9 cellular contexts compared by ENCODE assay signal in the genomic region with DNA sequence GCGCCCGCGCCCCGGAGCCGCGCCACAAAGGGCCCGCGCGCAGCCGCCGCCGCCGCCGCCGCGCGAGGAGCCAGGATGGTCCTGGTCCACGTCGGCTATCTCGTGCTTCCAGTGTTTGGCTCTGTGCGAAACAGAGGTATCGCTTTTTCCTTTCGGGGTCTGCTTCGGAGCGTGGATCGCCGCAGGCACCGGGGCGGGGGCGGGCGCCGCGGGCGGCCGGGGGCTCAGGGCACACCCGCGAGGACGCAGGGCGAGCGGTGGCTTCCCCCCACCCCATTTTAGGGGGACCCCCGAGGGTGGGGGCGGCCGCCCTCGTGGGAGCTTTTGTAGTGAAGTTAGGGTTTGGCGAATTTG.
DNase-seq lines count a peak whose midpoint lies in the region; ATAC-seq lines count a peak whose summit lies in the region.
"Had no signal": no experiment of that assay in that cellular context is flagged by ENCODE, and none has a peak within 500 bp of the region (broad histone marks: within the 10 kb centered on the region; RNA-seq: fewer than 3 reads in every experiment).

No MANE protein-coding gene starts in this region.

- H3K9me3 ChIP-seq in HAP-1 = no peaks in the 10 kb centered on the region
- H3K9me3 ChIP-seq in T-helper 17 cell (ENCODE audit: control insufficient read depth, low read length, poor library complexity, severe bottlenecking) = no peaks in the 10 kb centered on the region
- H3K9me3 ChIP-seq in right cardiac atrium (ENCODE audit: control insufficient read depth, low read length) = no peaks in the 10 kb centered on the region

- H3K27ac ChIP-seq in right cardiac atrium (ENCODE audit: low read length) (no peak overlapping the region), skin epidermis (peak overlapping the region in 3 of 21 experiments; percentile 56 to 63 (median 63))

- whole genome bisulfite sequencing in right cardiac atrium = under 1% methylated on average over 45 of the region's 45 CpGs

- H3K27ac Mint-ChIP-seq in T-helper 17 cell = no peak overlapping the region

- in situ Hi-C loops in HAP-1 (cut with MboI; ENCODE audit: low sequenced_read_pairs) = no loop called here

- DNase-seq in HAP-1 (ENCODE audit: low spot score in 2 of 2) (no peak), T-helper 17 cell (no peak), right cardiac atrium (no peak), NOMO-1 treated with dmso at 0.1 percent for 144 hours (lab: John Stamatoyannopoulos, UW; ENCODE audit: unreplicated experiment) (no peak), iPS-NIHi7 (ENCODE audit: extremely low spot score) (no peak), NCI-H128 (lab: John Stamatoyannopoulos, UW; ENCODE audit: unreplicated experiment) (no peak)
- DNase-seq: NK-92 treated with Interleukin-12 subunit alpha and Interleukin-12 subunit beta, amount 100 ng/mL, for 24 hours had no signal

- H3K4me1 ChIP-seq in HAP-1 (no peaks in the 10 kb centered on the region), right cardiac atrium (ENCODE audit: control insufficient read depth, insufficient read depth, low read length) (no peaks in the 10 kb centered on the region)

- intact Hi-C loops in right cardiac atrium (cut with DNase I) = loop anchor here in 1 of 4 donors (10.0 kb wide), 1 partner anchor 81 kb away; no protein-coding TSS in a partner anchor

- H3K36me3 Mint-ChIP-seq in T-helper 17 cell (ENCODE audit: low read depth) = peaks cover 2% of the 10 kb centered on the region

- peak overlapping the region; percentile 89 for H3K4me3 Mint-ChIP-seq in T-helper 17 cell

- H3K4me3 ChIP-seq in HAP-1 = peak overlapping the region; percentile 37
- H3K4me3 ChIP-seq in right cardiac atrium (ENCODE audit: low read length) = peak overlapping the region; percentile 94
- peak overlapping the region; percentile 37 to 63 (median 47) for H3K4me3 ChIP-seq in skin epidermis

- peaks cover 37% of the 10 kb centered on the region for H3K4me1 Mint-ChIP-seq in T-helper 17 cell

- H3K36me3 ChIP-seq in HAP-1 (replicated peaks) = no peaks in the 10 kb centered on the region

- peaks cover 2% of the 10 kb centered on the region; the same call in 1 of the 2 replicates for H3K27me3 ChIP-seq in HAP-1 (ENCODE audit: low read depth)
- H3K27me3 ChIP-seq in right cardiac atrium (ENCODE audit: control insufficient read depth, insufficient read depth) = no peaks in the 10 kb centered on the region

- ATAC-seq in T-helper 17 cell = peak; percentile 25
- no peak for ATAC-seq in right cardiac atrium
- ATAC-seq in GM18519 (IDR thresholded peaks at IDR 0.05; ENCODE audit: low FRiP score, unreplicated experiment) = no peak

- H3K27me3 Mint-ChIP-seq in T-helper 17 cell = peaks cover 81% of the 10 kb centered on the region

Comparison
In these comparisons a context has a peak if more than half of its experiments do, and no peak if none do; other contexts are left out.
1. H3K4me3 ChIP-seq: peak in every context shown above with its lines; median percentile 94 in right cardiac atrium; 47 in skin epidermis; 37 in HAP-1.